In genomic region chr12:65695077-65695865, GRCh38 we compare ENCODE assay signal across 10 cellular contexts.
DNase-seq lines count a peak whose midpoint lies in the region; ATAC-seq and TF ChIP-seq lines count a peak whose summit lies in the region.
"Had no signal": no experiment of that assay in that cellular context is flagged by ENCODE, and none has a peak within 500 bp of the region (broad histone marks: within the 10 kb centered on the region; RNA-seq: fewer than 3 reads in every experiment).

No MANE protein-coding gene starts in this region.

- H3K27me3 ChIP-seq in right cardiac atrium (ENCODE audit: control insufficient read depth, insufficient read depth), result no peaks in the 10 kb centered on the region

- H3K4me3 ChIP-seq in right cardiac atrium (ENCODE audit: low read length) (no peak overlapping the region), astrocyte of the cerebellum (ENCODE audit: low read depth, low read length) (no peak overlapping the region)

- no peaks in the 10 kb centered on the region for H3K36me3 Mint-ChIP-seq in stimulated activated memory B cell treated with anti-CD40 and anti-IgM and Interleukin-4, amounts not matched to agents 10 μg/mL and 1 μg/mL and 100 μg/mL, for 72 hours
- H3K36me3 Mint-ChIP-seq: CD14-positive monocyte had no signal

- H3K9me3 ChIP-seq in right cardiac atrium (ENCODE audit: control insufficient read depth, low read length), result no peaks in the 10 kb centered on the region

- DNase-seq in right cardiac atrium, result peak in 2 of 3 donors; percentile 34 to 47
- no peak for DNase-seq in Right ventricle myocardium superior
- peak; percentile 95 for DNase-seq in astrocyte of the cerebellum (ENCODE audit: low read depth)
- peak in 1 of 2 donors; percentile 29 for DNase-seq in left colon
- no peak for DNase-seq in NCI-H1105 (lab: John Stamatoyannopoulos, UW)
- DNase-seq: NCI-H2107 had no signal

- no peak overlapping the region for H3K27ac ChIP-seq in right cardiac atrium (ENCODE audit: low read length)

- ATAC-seq in right cardiac atrium, result peak in 1 of 2 donors; percentile 50
- no peak for ATAC-seq in Right ventricle myocardium superior (ENCODE audit: poor library complexity)
- peak; percentile 59 for ATAC-seq in left colon
- no peak for ATAC-seq in HG02571 (IDR thresholded peaks at IDR 0.05; ENCODE audit: unreplicated experiment)
- ATAC-seq in GM21515 (IDR thresholded peaks at IDR 0.05; ENCODE audit: unreplicated experiment), result no peak
- ATAC-seq in stimulated activated memory B cell treated with anti-CD40 and anti-IgM and Interleukin-4, amounts not matched to agents 10 μg/mL and 1 μg/mL and 100 μg/mL, for 72 hours, result no peak

- no peak for TF ChIP-seq CTCF in astrocyte of the cerebellum (IDR thresholded peaks at IDR 0.05; ENCODE audit: low read depth, low read length, missing control alignments)

- no peaks in the 10 kb centered on the region for H3K27me3 Mint-ChIP-seq in stimulated activated memory B cell treated with anti-CD40 and anti-IgM and Interleukin-4, amounts not matched to agents 10 μg/mL and 1 μg/mL and 100 μg/mL, for 72 hours

- intact Hi-C loops in right cardiac atrium (cut with DNase I), result no loop called here
- intact Hi-C loops in Right ventricle myocardium superior (cut with DNase I), result no loop called here
- intact Hi-C loops in left colon (cut with DNase I, micrococcal nuclease), result no loop called here

- peaks cover 2% of the 10 kb centered on the region for H3K4me1 ChIP-seq in right cardiac atrium (ENCODE audit: control insufficient read depth, insufficient read depth, low read length)

- H3K4me3 Mint-ChIP-seq in stimulated activated memory B cell treated with anti-CD40 and anti-IgM and Interleukin-4, amounts not matched to agents 10 μg/mL and 1 μg/mL and 100 μg/mL, for 72 hours, result no peak overlapping the region
- H3K4me3 Mint-ChIP-seq: CD14-positive monocyte had no signal

- no peak overlapping the region for H3K27ac Mint-ChIP-seq in stimulated activated memory B cell treated with anti-CD40 and anti-IgM and Interleukin-4, amounts not matched to agents 10 μg/mL and 1 μg/mL and 100 μg/mL, for 72 hours

- H3K4me1 Mint-ChIP-seq in stimulated activated memory B cell treated with anti-CD40 and anti-IgM and Interleukin-4, amounts not matched to agents 10 μg/mL and 1 μg/mL and 100 μg/mL, for 72 hours, result no peaks in the 10 kb centered on the region

- no peaks in the 10 kb centered on the region for H3K9me3 Mint-ChIP-seq in stimulated activated memory B cell treated with anti-CD40 and anti-IgM and Interleukin-4, amounts not matched to agents 10 μg/mL and 1 μg/mL and 100 μg/mL, for 72 hours

- WGBS in right cardiac atrium, result 33% methylated on average over 4 of the region's 4 CpGs

- in situ Hi-C loops in astrocyte of the cerebellum (cut with HindIII; ENCODE audit: low sequenced_read_pairs), result no loop called here

Comparison
In these comparisons a context has a peak if more than half of its experiments do, and no peak if none do; other contexts are left out.
1. DNase-seq: peak in right cardiac atrium (2 of 3) and astrocyte of the cerebellum (single experiment); none in Right ventricle myocardium superior (single experiment) and NCI-H1105 (single experiment).